Comparison of ENCODE assay signal across 14 cellular contexts in the genomic region with DNA sequence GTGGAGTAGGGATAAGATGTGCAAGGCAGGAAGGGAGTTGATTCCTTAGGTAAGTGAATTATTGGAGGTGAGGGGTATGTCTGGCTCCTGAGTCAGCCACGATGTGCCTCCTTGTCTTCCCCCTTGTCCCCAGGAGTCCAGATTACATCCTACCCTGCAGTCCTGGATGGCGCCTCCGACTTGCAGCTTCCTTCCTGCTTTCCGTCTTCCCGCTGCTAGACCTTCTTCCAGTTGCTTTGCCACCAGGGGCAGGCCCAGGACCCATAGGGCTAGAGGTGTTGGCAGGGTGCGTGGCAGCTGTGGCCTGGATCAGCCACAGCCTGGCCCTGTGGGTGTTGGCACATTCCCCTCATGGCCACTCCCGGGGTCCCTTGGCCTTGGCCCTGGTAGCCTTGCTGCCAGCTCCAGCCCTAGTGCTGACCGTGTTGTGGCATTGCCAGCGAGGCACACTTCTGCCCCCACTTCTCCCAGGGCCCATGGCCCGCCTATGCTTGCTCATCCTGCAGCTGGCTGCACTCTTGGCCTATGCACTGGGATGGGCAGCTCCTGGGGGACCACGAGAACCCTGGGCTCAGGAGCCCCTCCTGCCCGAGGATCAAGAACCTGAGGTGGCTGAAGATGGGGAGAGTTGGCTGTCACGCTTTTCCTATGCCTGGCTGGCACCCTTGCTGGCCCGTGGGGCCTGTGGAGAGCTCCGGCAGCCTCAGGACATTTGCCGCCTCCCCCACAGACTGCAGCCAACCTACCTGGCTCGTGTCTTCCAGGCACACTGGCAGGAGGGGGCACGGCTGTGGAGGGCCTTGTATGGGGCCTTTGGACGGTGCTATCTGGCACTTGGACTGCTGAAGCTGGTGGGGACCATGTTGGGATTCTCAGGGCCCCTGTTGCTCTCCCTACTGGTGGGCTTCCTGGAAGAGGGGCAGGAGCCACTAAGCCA. TPM values are rescaled to one million over a fixed set of nuclear protein-coding genes. Genes with fewer than 3 reads are reported as not detected.
DNase-seq lines count a peak whose midpoint lies in the region; ATAC-seq and TF ChIP-seq lines count a peak whose summit lies in the region.
"Had no signal": no experiment of that assay in that cellular context is flagged by ENCODE, and none has a peak within 500 bp of the region (broad histone marks: within the 10 kb centered on the region; RNA-seq: fewer than 3 reads in every experiment).

No MANE protein-coding gene starts in this region.

- peaks cover 8% of the 10 kb centered on the region for H3K36me3 Mint-ChIP-seq in endothelial cell (ENCODE audit: low read depth, unreplicated experiment)
- H3K36me3 Mint-ChIP-seq: CD4-positive, CD25-positive, alpha-beta regulatory T cell had no signal

- TF ChIP-seq CTCF in right atrium auricular region (IDR thresholded peaks at IDR 0.05): no peak
- no peak for TF ChIP-seq CTCF in endothelial cell (IDR thresholded peaks at IDR 0.05; ENCODE audit: unreplicated experiment)
- TF ChIP-seq CTCF in RWPE1 (conservative IDR thresholded peaks at IDR 0.05; ENCODE audit: low read depth): no peak

- H3K9me3 ChIP-seq in right atrium auricular region: no peaks in the 10 kb centered on the region
- H3K9me3 ChIP-seq: BLaER1 treated with 17β-estradiol and CSF1 and Interleukin-3, amounts not matched to agents 10 nM and 100 nM had no signal

- no peak overlapping the region for H3K27ac ChIP-seq in right atrium auricular region
- H3K27ac ChIP-seq in RWPE1: no peak overlapping the region
- H3K27ac ChIP-seq: BLaER1 treated with 17β-estradiol and CSF1 and Interleukin-3, amounts not matched to agents 10 nM and 100 nM; GM23248 had no signal

- no peaks in the 10 kb centered on the region for H3K27me3 ChIP-seq in right atrium auricular region
- H3K27me3 ChIP-seq: BLaER1 treated with 17β-estradiol and CSF1 and Interleukin-3, amounts not matched to agents 10 nM and 100 nM had no signal

- no peak overlapping the region for H3K4me3 ChIP-seq in right atrium auricular region
- H3K4me3 ChIP-seq: BLaER1 treated with 17β-estradiol and CSF1 and Interleukin-3, amounts not matched to agents 10 nM and 100 nM; GM23248 had no signal

- DNase-seq in cardiac septum (ENCODE audit: low spot score): peak; percentile 74
- no peak for DNase-seq in right atrium auricular region (ENCODE audit: low spot score)
- no peak for DNase-seq in endothelial cell (ENCODE audit: low spot score)
- peak; percentile 28 for DNase-seq in myocyte (ENCODE audit: low read depth)
- DNase-seq in kidney glomerular epithelial cell (lab: John Stamatoyannopoulos, UW): no peak
- no peak for DNase-seq in RWPE1 (ENCODE audit: low spot score)
- DNase-seq: ACHN; Calu3; CD4-positive, CD25-positive, alpha-beta regulatory T cell; DMS 273 treated with DMSO at 0.1 percent for 48 hours; GM23248; H7 had no signal

- CTCF ChIA-PET in RWPE1 (lab: Yijun Ruan, JAX): interaction anchor here (0.7 to 0.9 kb wide), 2 partner anchors 11 to 50 kb away, joined by 3 read pairs; no protein-coding TSS in a partner anchor

- no peaks in the 10 kb centered on the region for H3K9me3 Mint-ChIP-seq in endothelial cell (ENCODE audit: unreplicated experiment)
- H3K9me3 Mint-ChIP-seq: CD4-positive, CD25-positive, alpha-beta regulatory T cell had no signal

- peaks cover 5% of the 10 kb centered on the region for H3K36me3 ChIP-seq in right atrium auricular region

- POLR2A ChIA-PET in RWPE1 (lab: Yijun Ruan, JAX; ENCODE audit: low non-redundant PET): interaction anchor here (0.5 kb wide), 1 partner anchor 124 kb away, joined by 5 read pairs; no protein-coding TSS in a partner anchor

- intact Hi-C loops in cardiac septum (cut with DNase I): no loop called here

- peaks cover 0 to 55% of the 10 kb centered on the region in 2 donors for H3K4me1 ChIP-seq in right atrium auricular region

- peaks cover 6% of the 10 kb centered on the region for H3K27me3 Mint-ChIP-seq in endothelial cell (ENCODE audit: unreplicated experiment)
- H3K27me3 Mint-ChIP-seq: CD4-positive, CD25-positive, alpha-beta regulatory T cell had no signal

- H3K4me3 Mint-ChIP-seq in endothelial cell (ENCODE audit: unreplicated experiment): peak overlapping the region; percentile 28

- H3K27ac Mint-ChIP-seq in endothelial cell (ENCODE audit: unreplicated experiment): peak overlapping the region; percentile 59

- H3K4me1 Mint-ChIP-seq in endothelial cell (ENCODE audit: unreplicated experiment): peaks cover 15% of the 10 kb centered on the region

- ATAC-seq in HG02870 (IDR thresholded peaks at IDR 0.05; ENCODE audit: unreplicated experiment): no peak

RNA-seq across cellular contexts. Expression of a gene that starts 4.9 kb away (rescaled TPM):
- 9.3 TPM for total RNA-seq in cardiac septum
- 1 to 10 TPM; 7.1 to 7.8 TPM for total RNA-seq in right atrium auricular region
- 45.6 TPM for total RNA-seq in endothelial cell (ENCODE audit: unreplicated experiment)
- total RNA-seq in myocyte: 10.5 and 11.6 TPM in 2 replicates
- polyA plus RNA-seq in myocyte (2012): 19.9 TPM

RNA-seq across cellular contexts. Expression of a gene that starts 23.1 kb away (rescaled TPM):
- total RNA-seq in cardiac septum (2.9 TPM), right atrium auricular region (1 to 10 TPM in 1 of 2 donors, not detected in 1; 1.3 TPM), endothelial cell (ENCODE audit: unreplicated experiment) (0.18 TPM), myocyte (3.3 and 6.2 TPM in 2 replicates)
- 4.1 TPM for polyA plus RNA-seq in myocyte (2012)

RNA-seq across cellular contexts. Expression of a gene that starts 45.1 kb away (rescaled TPM):
- 25.1 TPM for total RNA-seq in cardiac septum
- 10 to 100 TPM; 15.8 to 22.0 TPM for total RNA-seq in right atrium auricular region
- total RNA-seq in endothelial cell (ENCODE audit: unreplicated experiment): 41.8 TPM
- 26.7 and 39.6 TPM in 2 replicates for total RNA-seq in myocyte
- 33.7 TPM for polyA plus RNA-seq in myocyte (2012)

Comparison
In these comparisons a context has a peak if more than half of its experiments do, and no peak if none do; other contexts are left out.
1. DNase-seq: peak in cardiac septum (single experiment) and myocyte (single experiment); none in right atrium auricular region (single experiment), endothelial cell (single experiment), kidney glomerular epithelial cell (single experiment) and RWPE1 (single experiment).